Comparison of ENCODE assay signal across 23 cellular contexts in genomic region chr3:161695811-161696210, GRCh38.
"Had no signal": no experiment of that assay in that cellular context is flagged by ENCODE, and none has a peak within 500 bp of the region (broad histone marks: within the 10 kb centered on the region; RNA-seq: fewer than 3 reads in every experiment).

No MANE protein-coding gene starts in this region.

- H3K4me1 ChIP-seq: neural progenitor cell, prostate gland, right atrium auricular region, thyroid gland, vagina had no signal

- DNase-seq: cortex of kidney; effector memory CD8-positive, alpha-beta T cell; head of caudate nucleus; kidney; mesenchymal stem cell; naive thymus-derived CD4-positive, alpha-beta T cell; stimulated activated CD4-positive, alpha-beta T cell treated with anti-CD3 and anti-CD28 coated beads, Interleukin-12 subunit alpha, Interleukin-12 subunit beta, amount 100 ng/mL, for 4 hours; stimulated activated CD4-positive, alpha-beta T cell treated with anti-CD3 and anti-CD28 coated beads, Interleukin-1b, Interleukin-23, amount 100 ng/mL, for 48 hours; stimulated activated CD4-positive, alpha-beta T cell treated with anti-CD3 and anti-CD28 coated beads, Interleukin-4, amount 100 ng/mL, for 1 hour; stimulated activated CD8-positive, alpha-beta memory T cell treated with anti-CD3 and anti-CD28 coated beads, Interleukin-4, amount 100 ng/mL, for 48 hours; stimulated activated naive CD4-positive, alpha-beta T cell; stimulated activated naive CD8-positive, alpha-beta T cell treated with anti-CD3 and anti-CD28 coated beads, Interleukin-15, amount 100 ng/mL, for 72 hours; thyroid gland had no signal

- ATAC-seq: effector memory CD8-positive, alpha-beta T cell; left lobe of liver; naive thymus-derived CD4-positive, alpha-beta T cell; sciatic nerve; stimulated activated naive CD8-positive, alpha-beta T cell treated with anti-CD3 and anti-CD28 coated beads, Interleukin-15, amount 100 ng/mL, for 72 hours had no signal

- H3K9me3 Mint-ChIP-seq: mesothelial cell of epicardium; nephron; neural progenitor cell; stimulated activated naive CD8-positive, alpha-beta T cell treated with anti-CD3 and anti-CD28 coated beads, Interleukin-15, amount 100 ng/mL, for 72 hours had no signal

- H3K36me3 Mint-ChIP-seq: mesothelial cell of epicardium; naive thymus-derived CD4-positive, alpha-beta T cell; neural progenitor cell had no signal

- H3K27ac ChIP-seq: neural progenitor cell, prostate gland, right atrium auricular region, thyroid gland, vagina had no signal

- H3K27me3 ChIP-seq: neural progenitor cell, right atrium auricular region, thyroid gland, vagina had no signal

- H3K4me3 ChIP-seq: neural progenitor cell, prostate gland, right atrium auricular region, smooth muscle cell, thyroid gland, vagina had no signal

- H2AFZ ChIP-seq: neural progenitor cell had no signal

- H3K4me1 Mint-ChIP-seq: mesothelial cell of epicardium; naive thymus-derived CD4-positive, alpha-beta T cell; nephron; stimulated activated naive CD8-positive, alpha-beta T cell treated with anti-CD3 and anti-CD28 coated beads, Interleukin-15, amount 100 ng/mL, for 72 hours had no signal

- FAIRE-seq: frontal cortex, kidney had no signal

- H3K27me3 Mint-ChIP-seq: effector memory CD8-positive, alpha-beta T cell; naive thymus-derived CD4-positive, alpha-beta T cell; stimulated activated naive CD8-positive, alpha-beta T cell treated with anti-CD3 and anti-CD28 coated beads, Interleukin-15, amount 100 ng/mL, for 72 hours had no signal

- H3K36me3 ChIP-seq: neural progenitor cell, prostate gland, right atrium auricular region, thyroid gland, vagina had no signal

- H3K9me3 ChIP-seq: prostate gland, right atrium auricular region, thyroid gland, vagina had no signal

- H3K9ac ChIP-seq: neural progenitor cell had no signal

- H3K27ac Mint-ChIP-seq: effector memory CD8-positive, alpha-beta T cell; mesothelial cell of epicardium; naive thymus-derived CD4-positive, alpha-beta T cell; nephron; neural progenitor cell; stimulated activated naive CD8-positive, alpha-beta T cell treated with anti-CD3 and anti-CD28 coated beads, Interleukin-15, amount 100 ng/mL, for 72 hours had no signal

- H3K4me3 Mint-ChIP-seq: effector memory CD8-positive, alpha-beta T cell; mesothelial cell of epicardium; naive thymus-derived CD4-positive, alpha-beta T cell; nephron; neural progenitor cell; stimulated activated naive CD8-positive, alpha-beta T cell treated with anti-CD3 and anti-CD28 coated beads, Interleukin-15, amount 100 ng/mL, for 72 hours had no signal

- H3K4me2 ChIP-seq: neural progenitor cell, smooth muscle cell had no signal
